ENCODE assay signal across 8 cellular contexts in genomic region chr11:7513210-7514098, GRCh38. TPM values are rescaled to one million over a fixed set of nuclear protein-coding genes. Genes with fewer than 3 reads are reported as not detected.
DNase-seq lines count a peak whose midpoint lies in the region; ATAC-seq and TF ChIP-seq lines count a peak whose summit lies in the region.

Gene PPFIBP2, plus strand, starts transcription at chr11:7513999. Its CDS starts 35,477 bp downstream, at chr11:7549476.

- peak; percentile 38 for ATAC-seq in GM18520 (IDR thresholded peaks at IDR 0.05; ENCODE audit: unreplicated experiment)
- ATAC-seq in HG03045 (IDR thresholded peaks at IDR 0.05; ENCODE audit: unreplicated experiment): peak; percentile 78
- ATAC-seq in lower lobe of right lung: peak; percentile 96 to 98

- H3K9ac ChIP-seq in duodenal mucosa (ENCODE audit: low read depth in 1 of 2, low read length in 2 of 2): peak within 1 kb of the TSS; percentile 61 to 77

- peaks cover 0 to 2% of the 10 kb centered on the region in 2 donors for H3K36me3 ChIP-seq in duodenal mucosa (ENCODE audit: control insufficient read depth in 1 of 2, insufficient read depth in 2 of 2, low read length in 2 of 2)
- H3K36me3 ChIP-seq in lower lobe of right lung: no peaks in the 10 kb centered on the region

- peak within 1 kb of the TSS; percentile 82 for H3K27ac ChIP-seq in duodenal mucosa (ENCODE audit: low read depth, low read length)
- H3K27ac ChIP-seq in lower lobe of right lung: peak within 1 kb of the TSS; percentile 81

- H3K27me3 ChIP-seq in duodenal mucosa (ENCODE audit: control insufficient read depth in 1 of 2, insufficient read depth in 2 of 2, low read length in 2 of 2) (no peaks in the 10 kb centered on the region), lower lobe of right lung (ENCODE audit: low read depth) (no peaks in the 10 kb centered on the region)

- CTCF ChIA-PET in AG04449 (lab: Yijun Ruan, JAX): interaction anchor here (0.7 to 6.7 kb wide), 29 partner anchors 9 to 230 kb away, joined by 3 to 42 read pairs (median 5); partner anchors contain the start of gene OLFML1

- POLR2A ChIA-PET in AG04449 (lab: Yijun Ruan, JAX): no interaction called here

- H3K4me1 ChIP-seq in duodenal mucosa (ENCODE audit: control insufficient read depth in 1 of 2, insufficient read depth in 2 of 2, low read length in 2 of 2) (peaks cover 39 to 40% of the 10 kb centered on the region in 2 donors), lower lobe of right lung (peaks cover 29% of the 10 kb centered on the region)

- DNase-seq in AG04449 (ENCODE audit: low read depth, low spot score): no peak
- DNase-seq in NCI-H446 treated with DMSO at 0.1 percent for 48 hours (lab: John Stamatoyannopoulos, UW): peak; percentile 48
- DNase-seq in activated CD4-positive, alpha-beta T cell treated with anti-CD3 and anti-CD28 coated beads, Interleukin-2, amount 50 U/mL, for 48 hours: peak; percentile 82 to 83
- peak; percentile 88 for DNase-seq in lower lobe of right lung
- DNase-seq in stimulated activated CD4-positive, alpha-beta T cell treated with anti-CD3 and anti-CD28 coated beads, TNF-alpha, amount 100 ng/mL, for 1 hour (ENCODE audit: low read depth in 3 of 3, low spot score in 1 of 3): peak; percentile 49 to 81 (median 69)

- intact Hi-C loops in lower lobe of right lung (cut with DNase I): no loop called here

- TF ChIP-seq CTCF in AG04449 (IDR thresholded peaks at IDR 0.05; ENCODE audit: insufficient read depth, low read length, missing control alignments) (peak; percentile 72), lower lobe of right lung (IDR thresholded peaks at IDR 0.05) (peak; percentile 70)

- peak within 1 kb of the TSS; percentile 72 for H3K4me3 ChIP-seq in AG04449 (ENCODE audit: low read depth, low read length)
- H3K4me3 ChIP-seq in duodenal mucosa (ENCODE audit: low read depth in 1 of 2, low read length in 2 of 2): peak within 1 kb of the TSS; percentile 85 to 96
- peak within 1 kb of the TSS; percentile 84 for H3K4me3 ChIP-seq in lower lobe of right lung

- H3K9me3 ChIP-seq in duodenal mucosa (ENCODE audit: control insufficient read depth in 1 of 2, low read length in 2 of 2) (no peaks in the 10 kb centered on the region), lower lobe of right lung (no peaks in the 10 kb centered on the region)

RNA-seq across cellular contexts. Expression of gene PPFIBP2, which starts in this region (rescaled TPM):
- total RNA-seq in lower lobe of right lung: 24.1 TPM

Comparison
In these comparisons a context has a peak if more than half of its experiments do, and no peak if none do; other contexts are left out.
1. ATAC-seq: peak in every context shown above with its lines; median percentile 97 in lower lobe of right lung; 78 in HG03045; 38 in GM18520.